ENCODE assay signal across 8 cellular contexts in the genomic region with DNA sequence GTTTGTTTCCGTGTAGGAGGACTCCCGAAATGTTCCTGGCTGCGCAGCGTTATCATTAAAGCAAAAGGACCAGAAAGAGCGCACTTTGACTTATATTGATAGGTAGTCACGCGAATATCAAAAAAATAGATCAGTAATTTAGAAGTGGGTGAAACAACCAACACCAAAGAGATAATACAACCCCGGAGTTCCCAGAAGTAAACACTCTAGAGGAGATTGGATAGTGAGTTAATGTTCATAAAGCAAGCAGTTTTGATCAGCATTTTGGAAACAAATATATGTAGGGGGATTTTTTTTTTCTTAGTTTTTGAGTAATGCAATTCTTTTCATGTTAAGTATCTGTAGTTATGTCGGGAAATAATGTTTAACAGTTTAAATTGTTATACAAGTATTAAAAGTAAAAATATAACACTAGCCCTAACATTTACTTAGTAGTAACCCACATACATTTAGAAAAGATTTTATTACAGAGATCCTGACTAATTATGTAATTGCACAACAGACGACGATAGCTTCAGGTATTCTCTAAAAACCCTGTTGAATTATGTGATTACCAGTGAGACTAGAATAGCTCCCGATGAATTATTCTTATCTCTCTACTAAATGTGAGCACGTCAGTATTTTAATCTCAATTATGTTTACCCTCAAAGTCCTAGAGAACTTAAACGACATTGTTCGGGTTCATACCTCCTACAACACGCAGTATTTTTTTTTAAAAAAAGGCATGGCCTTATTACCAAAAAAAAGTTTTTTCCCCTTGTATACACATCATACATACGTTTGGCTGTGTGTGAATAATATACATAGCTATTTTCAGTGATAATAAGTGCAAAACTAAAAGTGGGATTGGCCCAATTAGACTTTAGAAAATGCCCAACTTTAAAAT. TPM values are rescaled to one million over a fixed set of nuclear protein-coding genes. Genes with fewer than 3 reads are reported as not detected.
DNase-seq lines count a peak whose midpoint lies in the region; ATAC-seq lines count a peak whose summit lies in the region.

No MANE protein-coding gene starts in this region.

- no peaks in the 10 kb centered on the region for H3K9me3 ChIP-seq in HUES6 (ENCODE audit: control insufficient read depth, insufficient read depth, low read depth, low read length)
- H3K9me3 ChIP-seq in iPS-18a (ENCODE audit: control insufficient read depth, low read depth, low read length), result no peaks in the 10 kb centered on the region

- no peak for ATAC-seq in activated naive CD8-positive, alpha-beta T cell treated with anti-CD3 and anti-CD28 coated beads, Interleukin-2, amount 10 ng/mL, durations not matched to agents 7 days and 5 days (ENCODE audit: low read depth)
- no peak for ATAC-seq in stimulated activated naive CD8-positive, alpha-beta T cell treated with anti-CD3 and anti-CD28 coated beads, Interleukin-15, amount 100 ng/mL, for 72 hours
- ATAC-seq in HG03139 (IDR thresholded peaks at IDR 0.05; ENCODE audit: unreplicated experiment) (no peak), HG03469 (IDR thresholded peaks at IDR 0.05; ENCODE audit: unreplicated experiment) (no peak)

- H3K4me3 ChIP-seq in HUES6 (ENCODE audit: low read depth, low read length) (peak overlapping the region; percentile 90), iPS-18a (ENCODE audit: low read length) (peak overlapping the region; percentile 88)

- no peaks in the 10 kb centered on the region for H3K9me3 Mint-ChIP-seq in activated naive CD8-positive, alpha-beta T cell treated with anti-CD3 and anti-CD28 coated beads, Interleukin-2, amount 10 ng/mL, durations not matched to agents 7 days and 5 days
- no peaks in the 10 kb centered on the region for H3K9me3 Mint-ChIP-seq in stimulated activated naive CD8-positive, alpha-beta T cell treated with anti-CD3 and anti-CD28 coated beads, Interleukin-15, amount 100 ng/mL, for 72 hours

- H3K27ac Mint-ChIP-seq in activated naive CD8-positive, alpha-beta T cell treated with anti-CD3 and anti-CD28 coated beads, Interleukin-2, amount 10 ng/mL, durations not matched to agents 7 days and 5 days, result peak overlapping the region; percentile 49
- H3K27ac Mint-ChIP-seq in stimulated activated naive CD8-positive, alpha-beta T cell treated with anti-CD3 and anti-CD28 coated beads, Interleukin-15, amount 100 ng/mL, for 72 hours, result peak overlapping the region; percentile 35 to 80

- POLR2A ChIA-PET in activated naive CD8-positive, alpha-beta T cell treated with anti-CD3 and anti-CD28 coated beads, Interleukin-2, amount 10 ng/mL, durations not matched to agents 7 days and 5 days (lab: Charles Lee), result no interaction called here

- H3K4me1 ChIP-seq in HUES6 (ENCODE audit: control insufficient read depth, insufficient read depth, low read length) (peaks cover 29% of the 10 kb centered on the region), iPS-18a (ENCODE audit: control insufficient read depth, low read depth, low read length) (peaks cover 41% of the 10 kb centered on the region)

- H3K4me3 Mint-ChIP-seq in activated naive CD8-positive, alpha-beta T cell treated with anti-CD3 and anti-CD28 coated beads, Interleukin-2, amount 10 ng/mL, durations not matched to agents 7 days and 5 days, result peak overlapping the region; percentile 78
- peak overlapping the region; percentile 85 to 90 for H3K4me3 Mint-ChIP-seq in stimulated activated naive CD8-positive, alpha-beta T cell treated with anti-CD3 and anti-CD28 coated beads, Interleukin-15, amount 100 ng/mL, for 72 hours

- H3K27me3 ChIP-seq in HUES6 (ENCODE audit: control insufficient read depth, insufficient read depth, low read length) (peaks cover 37% of the 10 kb centered on the region), iPS-18a (ENCODE audit: control insufficient read depth, insufficient read depth, low read length) (peaks cover 39% of the 10 kb centered on the region)

- H3K27ac ChIP-seq in HUES6 (ENCODE audit: low read depth, low read length) (peak overlapping the region; percentile 78; the same call in 1 of the 2 replicates), iPS-18a (ENCODE audit: low read length) (peak overlapping the region; percentile 84)

- H3K9ac ChIP-seq in HUES6 (ENCODE audit: low read length) (peak overlapping the region; percentile 83), iPS-18a (ENCODE audit: low read length) (peak overlapping the region; percentile 91)

- H3K27me3 Mint-ChIP-seq in activated naive CD8-positive, alpha-beta T cell treated with anti-CD3 and anti-CD28 coated beads, Interleukin-2, amount 10 ng/mL, durations not matched to agents 7 days and 5 days, result peaks cover 66% of the 10 kb centered on the region
- H3K27me3 Mint-ChIP-seq in stimulated activated naive CD8-positive, alpha-beta T cell treated with anti-CD3 and anti-CD28 coated beads, Interleukin-15, amount 100 ng/mL, for 72 hours, result peaks cover 56% of the 10 kb centered on the region

- no peaks in the 10 kb centered on the region for H3K36me3 Mint-ChIP-seq in activated naive CD8-positive, alpha-beta T cell treated with anti-CD3 and anti-CD28 coated beads, Interleukin-2, amount 10 ng/mL, durations not matched to agents 7 days and 5 days

- DNase-seq in DMS153 treated with DMSO at 0.1 percent for 48 hours (lab: John Stamatoyannopoulos, UW; ENCODE audit: unreplicated experiment), result peak; percentile 57
- DNase-seq in DMS153 (lab: John Stamatoyannopoulos, UW), result no peak
- DNase-seq in activated naive CD8-positive, alpha-beta T cell treated with anti-CD3 and anti-CD28 coated beads, Interleukin-2, amount 10 ng/mL, durations not matched to agents 7 days and 5 days, result no peak
- no peak for DNase-seq in stimulated activated naive CD8-positive, alpha-beta T cell treated with anti-CD3 and anti-CD28 coated beads, Interleukin-15, amount 100 ng/mL, for 72 hours

- H3K4me1 Mint-ChIP-seq in activated naive CD8-positive, alpha-beta T cell treated with anti-CD3 and anti-CD28 coated beads, Interleukin-2, amount 10 ng/mL, durations not matched to agents 7 days and 5 days, result peaks cover 14% of the 10 kb centered on the region
- H3K4me1 Mint-ChIP-seq in stimulated activated naive CD8-positive, alpha-beta T cell treated with anti-CD3 and anti-CD28 coated beads, Interleukin-15, amount 100 ng/mL, for 72 hours, result peaks cover 31% of the 10 kb centered on the region

- H3K36me3 ChIP-seq in HUES6 (ENCODE audit: control insufficient read depth, insufficient read depth, low read length) (no peaks in the 10 kb centered on the region), iPS-18a (ENCODE audit: control insufficient read depth, low read depth, low read length) (no peaks in the 10 kb centered on the region)

RNA-seq across cellular contexts. Expression of a gene that starts 9.4 kb away (rescaled TPM):
- not detected for total RNA-seq in activated naive CD8-positive, alpha-beta T cell treated with anti-CD3 and anti-CD28 coated beads, Interleukin-2, amount 10 ng/mL, durations not matched to agents 7 days and 5 days
